Comparison of ENCODE assay signal across 8 cellular contexts in the genomic region with DNA sequence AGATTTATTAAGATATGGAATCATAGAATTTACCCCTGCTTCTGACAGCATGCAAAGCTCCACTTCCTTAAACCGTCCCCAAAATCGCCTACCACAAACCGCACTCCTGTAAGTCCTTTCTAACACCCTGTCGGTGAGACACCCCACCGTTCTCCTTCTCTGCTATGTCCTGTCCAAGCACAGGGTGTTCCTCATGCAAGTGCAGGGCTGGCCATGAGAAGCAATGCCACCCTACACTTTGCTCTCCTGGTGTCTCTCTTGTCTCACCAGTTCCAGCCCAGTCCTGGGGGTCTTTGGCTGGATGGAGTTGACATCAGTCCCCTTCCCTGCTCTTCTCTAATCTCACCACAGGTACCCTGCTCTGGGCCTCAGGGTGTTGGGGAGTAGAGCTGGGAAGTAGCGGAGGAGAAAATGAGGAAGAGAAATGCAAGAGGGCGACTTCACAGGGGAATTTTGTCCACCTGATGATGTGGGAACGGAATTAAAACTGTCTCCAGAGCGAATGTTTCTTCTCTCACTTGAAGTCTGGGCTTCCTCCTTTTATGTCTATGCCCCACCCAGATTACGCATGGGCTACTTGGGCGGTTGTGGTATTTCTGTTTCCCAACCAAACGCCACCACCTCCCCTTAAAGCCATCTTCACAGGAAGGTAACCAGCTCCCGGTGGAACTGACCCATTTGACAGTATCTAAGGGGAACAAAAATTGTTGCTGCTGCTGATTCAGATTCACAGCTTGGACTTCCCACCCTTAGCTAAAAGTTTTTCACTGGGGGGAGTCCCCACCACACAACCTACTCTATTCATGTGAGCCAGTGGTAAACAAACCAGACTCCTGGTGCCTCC. TPM values are rescaled to one million over a fixed set of nuclear protein-coding genes. Genes with fewer than 3 reads are reported as not detected.
DNase-seq lines count a peak whose midpoint lies in the region; ATAC-seq lines count a peak whose summit lies in the region.

No MANE protein-coding gene starts in this region.

- no peaks in the 10 kb centered on the region for H3K27me3 Mint-ChIP-seq in activated naive CD8-positive, alpha-beta T cell treated with anti-CD3 and anti-CD28 coated beads for 36 hours

- H3K36me3 Mint-ChIP-seq in activated naive CD8-positive, alpha-beta T cell treated with anti-CD3 and anti-CD28 coated beads for 36 hours, result no peaks in the 10 kb centered on the region

- H3K9me3 Mint-ChIP-seq in activated naive CD8-positive, alpha-beta T cell treated with anti-CD3 and anti-CD28 coated beads for 36 hours, result no peaks in the 10 kb centered on the region

- peaks cover 29% of the 10 kb centered on the region for H3K4me1 Mint-ChIP-seq in activated naive CD8-positive, alpha-beta T cell treated with anti-CD3 and anti-CD28 coated beads for 36 hours

- H3K4me3 Mint-ChIP-seq in activated naive CD8-positive, alpha-beta T cell treated with anti-CD3 and anti-CD28 coated beads for 36 hours, result no peak overlapping the region

- ATAC-seq in GM19395 (IDR thresholded peaks at IDR 0.05; ENCODE audit: unreplicated experiment) (peak; percentile 85), HG03280 (IDR thresholded peaks at IDR 0.05; ENCODE audit: unreplicated experiment) (peak; percentile 70)

- H3K27ac Mint-ChIP-seq in activated naive CD8-positive, alpha-beta T cell treated with anti-CD3 and anti-CD28 coated beads for 36 hours, result peak overlapping the region; percentile 50

- DNase-seq in GDM1 (lab: John Stamatoyannopoulos, UW) (peak; percentile 59), DMS114 treated with DMSO at 0.1 percent for 48 hours (lab: John Stamatoyannopoulos, UW; ENCODE audit: unreplicated experiment) (no peak), NCI-H2029 treated with DMSO at 0.1 percent for 48 hours (lab: John Stamatoyannopoulos, UW) (no peak), superior temporal gyrus (ENCODE audit: extremely low spot score) (no peak)
- DNase-seq in activated naive CD8-positive, alpha-beta T cell treated with anti-CD3 and anti-CD28 coated beads for 36 hours, result peak; percentile 14
- DNase-seq in effector CD8-positive, alpha-beta T cell (lab: John Stamatoyannopoulos, UW), result no peak

RNA-seq across cellular contexts. Expression of gene CASR, which starts 49.9 kb away (rescaled TPM):
- not detected for total RNA-seq in activated naive CD8-positive, alpha-beta T cell treated with anti-CD3 and anti-CD28 coated beads for 36 hours

Comparison
In these comparisons a context has a peak if more than half of its experiments do, and no peak if none do; other contexts are left out.
1. DNase-seq: peak in GDM1 (single experiment) and activated naive CD8-positive, alpha-beta T cell treated with anti-CD3 and anti-CD28 coated beads for 36 hours (single experiment); none in DMS114 treated with DMSO at 0.1 percent for 48 hours (single experiment), NCI-H2029 treated with DMSO at 0.1 percent for 48 hours (single experiment), superior temporal gyrus (single experiment) and effector CD8-positive, alpha-beta T cell (single experiment).